10 cellular contexts compared by ENCODE assay signal in the genomic region with DNA sequence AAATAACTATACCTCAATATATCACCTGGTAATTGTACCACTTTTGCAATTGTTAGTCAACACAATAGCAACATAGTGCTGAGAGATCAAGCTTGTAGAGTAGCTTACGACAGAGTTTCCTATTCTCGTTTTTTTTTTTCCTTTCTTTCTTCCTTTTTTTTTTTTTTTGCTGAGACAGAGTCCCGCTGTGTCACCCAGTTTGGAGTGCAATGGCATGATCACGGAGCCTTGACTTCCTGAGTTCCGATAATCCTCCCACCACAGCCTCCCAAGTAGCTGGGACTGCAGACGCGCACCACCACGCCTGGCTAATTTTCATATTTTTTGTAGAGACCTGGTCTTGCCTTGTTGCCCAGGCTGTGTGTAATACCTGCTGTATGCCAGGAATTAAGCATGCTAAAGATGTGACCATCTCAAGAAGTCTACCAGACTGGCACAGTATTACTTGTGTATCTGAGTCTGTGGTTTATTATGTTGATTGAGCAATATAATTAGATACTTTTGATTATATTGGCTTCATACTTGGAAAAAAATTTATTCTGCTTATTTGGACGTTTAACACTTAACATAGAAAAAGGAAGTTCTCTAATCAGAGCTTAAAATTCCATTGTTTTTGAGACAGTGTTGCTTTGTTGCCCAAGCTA. TPM values are rescaled to one million over a fixed set of nuclear protein-coding genes. Genes with fewer than 3 reads are reported as not detected.
A peak's percentile ranks its signal among the peaks of the same experiment; 100 is the strongest.
DNase-seq lines count a peak whose midpoint lies in the region; ATAC-seq and TF ChIP-seq lines count a peak whose summit lies in the region.
"Had no signal": no experiment of that assay in that cellular context is flagged by ENCODE, and none has a peak within 500 bp of the region (broad histone marks: within the 10 kb centered on the region; RNA-seq: fewer than 3 reads in every experiment).

No MANE protein-coding gene starts in this region.

- WGBS in H9 (ENCODE audit: extremely low coverage, insufficient read length, low lambda C conversion rate), result no CpG with 5 or more reads among the region's 9 CpGs
- WGBS in tibial nerve, 2 donors, result 66 to 73% methylated on average over 9 of the region's 9 CpGs

- no peak for TF ChIP-seq EP300 in tibial nerve (IDR thresholded peaks at IDR 0.05)

- peak overlapping the region; percentile 40 to 74 (median 62); a peak in 3 of 7 replicates for H3K27ac Mint-ChIP-seq in H9

- no peak overlapping the region for H4K5ac ChIP-seq in H9 (ENCODE audit: insufficient read length, low read depth, low read length)

- intact Hi-C loops in lower lobe of right lung (cut with DNase I), result no loop called here

- H3K4me3 ChIP-seq in BLaER1 (peak overlapping the region; percentile 88), lower lobe of right lung (no peak overlapping the region), tibial nerve (no peak overlapping the region)
- H3K4me3 ChIP-seq: uterus had no signal

- ATAC-seq in lower lobe of right lung, result no peak

- no peak for DNase-seq in H9
- peak; percentile 61 for DNase-seq in UCSD-AML1 (lab: John Stamatoyannopoulos, UW; ENCODE audit: unreplicated experiment)
- DNase-seq in lower lobe of right lung, result no peak
- no peak for DNase-seq in NCI-H226
- DNase-seq in inferior parietal cortex (ENCODE audit: extremely low spot score), result no peak
- DNase-seq in tibial nerve (ENCODE audit: low spot score in 2 of 2), result no peak
- DNase-seq in NCI-H526 treated with DMSO at 0.1 percent for 48 hours (lab: John Stamatoyannopoulos, UW), result no peak
- DNase-seq: DMS 273 treated with DMSO at 0.1 percent for 48 hours, uterus had no signal

- no peak overlapping the region for H2AFZ ChIP-seq in H9 (ENCODE audit: low read length)

- no peak overlapping the region for H3T11ph ChIP-seq in H9 (ENCODE audit: low read length)

- H3K79me1 ChIP-seq in H9 (ENCODE audit: insufficient read depth, low read depth, low read length, poor library complexity, severe bottlenecking), result peaks cover 2% of the 10 kb centered on the region

- H3K9ac ChIP-seq in BLaER1 (0 out of 2 replicates have a peak overlapping the region, but pooled peaks have one; percentile 48), H9 (ENCODE audit: extremely low read depth, insufficient read length, low read length) (no peak overlapping the region)

- H3K36me3 ChIP-seq in BLaER1, result peaks cover 35% of the 10 kb centered on the region
- no peaks in the 10 kb centered on the region for H3K36me3 ChIP-seq in lower lobe of right lung
- H3K36me3 ChIP-seq in tibial nerve, result no peaks in the 10 kb centered on the region
- H3K36me3 ChIP-seq: uterus had no signal

- H3K27me3 Mint-ChIP-seq in H9 (ENCODE audit: low read depth), result no peaks in the 10 kb centered on the region

- no peak for TF ChIP-seq POLR2A in tibial nerve (IDR thresholded peaks at IDR 0.05)

- peak overlapping the region; percentile 100; the same call in 1 of the 2 replicates for H3K27ac ChIP-seq in BLaER1
- no peak overlapping the region for H3K27ac ChIP-seq in H9 (ENCODE audit: insufficient read length, low read depth, low read length)
- peak overlapping the region; percentile 39 for H3K27ac ChIP-seq in lower lobe of right lung
- H3K27ac ChIP-seq in tibial nerve, result peak overlapping the region in 1 of 4 donors; percentile 41
- H3K27ac ChIP-seq: uterus had no signal

- H3K4me2 ChIP-seq in BLaER1 (peak overlapping the region; percentile 89), H9 (ENCODE audit: insufficient read depth, insufficient read length, low read length) (no peak overlapping the region)

- H2BK12ac ChIP-seq in H9 (ENCODE audit: insufficient read length, low read depth, low read length), result no peak overlapping the region

- H4K8ac ChIP-seq in H9 (replicated peaks; ENCODE audit: insufficient read length, low read depth, low read length), result no peak overlapping the region

- H2BK120ac ChIP-seq in H9 (ENCODE audit: low read depth, low read length, poor library complexity, severe bottlenecking), result no peak overlapping the region

- no peak overlapping the region for H3K14ac ChIP-seq in H9 (ENCODE audit: insufficient read depth, low read length)

- TF ChIP-seq CTCF in H9 (conservative IDR thresholded peaks at IDR 0.05), result no peak
- no peak for TF ChIP-seq CTCF in lower lobe of right lung (IDR thresholded peaks at IDR 0.05)
- no peak for TF ChIP-seq CTCF in tibial nerve (IDR thresholded peaks at IDR 0.05)

- no peak overlapping the region for H2BK15ac ChIP-seq in H9 (ENCODE audit: low read depth, low read length)

- no peaks in the 10 kb centered on the region for H3K9me3 Mint-ChIP-seq in H9

- H3K4me3 Mint-ChIP-seq in H9, result peak overlapping the region in 1 of 2 experiments; percentile 47; a peak in 1 of 5 replicates

- H3K23me2 ChIP-seq in H9 (ENCODE audit: insufficient read length, low read depth, low read length, poor library complexity, severe bottlenecking), result peaks cover 6% of the 10 kb centered on the region

- peaks cover 32% of the 10 kb centered on the region; the same call in 1 of the 2 replicates for H3K79me2 ChIP-seq in H9 (ENCODE audit: insufficient read depth, low read length)

- H3K36me3 Mint-ChIP-seq in H9 (ENCODE audit: insufficient read depth in 1 of 3, low read depth in 3 of 3), result peaks cover 8 to 22% (median 17%) of the 10 kb centered on the region in 3 experiments

- H3K9me3 ChIP-seq in BLaER1, result no peaks in the 10 kb centered on the region
- H3K9me3 ChIP-seq in H9 (ENCODE audit: control insufficient read depth, low read depth, low read length), result no peaks in the 10 kb centered on the region
- no peaks in the 10 kb centered on the region for H3K9me3 ChIP-seq in lower lobe of right lung
- no peaks in the 10 kb centered on the region for H3K9me3 ChIP-seq in tibial nerve
- H3K9me3 ChIP-seq: uterus had no signal

- no peak overlapping the region for H2BK20ac ChIP-seq in H9 (ENCODE audit: low read depth, low read length, poor library complexity, severe bottlenecking)

- H3K4me1 Mint-ChIP-seq in H9, result peaks cover 39 to 60% of the 10 kb centered on the region in 2 experiments

- H4K91ac ChIP-seq in H9 (ENCODE audit: insufficient read length, low read depth, low read length), result no peak overlapping the region

- H3K27me3 ChIP-seq in BLaER1 (no peaks in the 10 kb centered on the region), H9 (ENCODE audit: insufficient read depth, low read length) (no peaks in the 10 kb centered on the region), lower lobe of right lung (ENCODE audit: low read depth) (no peaks in the 10 kb centered on the region), tibial nerve (no peaks in the 10 kb centered on the region)
- H3K27me3 ChIP-seq: uterus had no signal

- no peak overlapping the region for H3K4ac ChIP-seq in H9 (ENCODE audit: low read depth, low read length)

- peaks cover 56% of the 10 kb centered on the region for H3K4me1 ChIP-seq in BLaER1
- peaks cover 5% of the 10 kb centered on the region; the same call in 1 of the 2 replicates for H3K4me1 ChIP-seq in H9 (ENCODE audit: insufficient read depth, low read length)
- peaks cover 56% of the 10 kb centered on the region for H3K4me1 ChIP-seq in lower lobe of right lung
- peaks cover 0 to 79% (median 40%) of the 10 kb centered on the region in 4 donors for H3K4me1 ChIP-seq in tibial nerve
- H3K4me1 ChIP-seq: uterus had no signal

- H3K23ac ChIP-seq in H9 (ENCODE audit: insufficient read length, low read depth, low read length), result no peak overlapping the region

- H4K20me1 ChIP-seq in BLaER1 (peaks cover 77% of the 10 kb centered on the region), H9 (ENCODE audit: control insufficient read depth, insufficient read depth, insufficient read length) (no peaks in the 10 kb centered on the region)

- H3K56ac ChIP-seq in H9 (ENCODE audit: insufficient read length, low read depth, low read length), result no peak overlapping the region

- no peak overlapping the region for H3K18ac ChIP-seq in H9 (ENCODE audit: insufficient read length, low read depth, low read length)

- H2BK5ac ChIP-seq in H9 (ENCODE audit: insufficient read length, low read length), result no peak overlapping the region

- H2AK5ac ChIP-seq in H9 (ENCODE audit: insufficient read length, low read length), result no peak overlapping the region

RNA-seq across cellular contexts. Expression of a gene that starts 3.0 kb away (rescaled TPM):
- total RNA-seq in H9 (2021) (73.8 and 79.1 TPM in 2 replicates), lower lobe of right lung (107 TPM), tibial nerve (100 to 1,000 TPM in 2 of 4 donors, 10 to 100 TPM in 2; 80.4 to 160 (median 101) TPM)

RNA-seq across cellular contexts. Expression of a gene that starts 59.5 kb away (rescaled TPM):
- 73.9 and 74.1 TPM in 2 replicates for total RNA-seq in H9 (2021)
- total RNA-seq in lower lobe of right lung, result 91.9 TPM
- total RNA-seq in tibial nerve, result 100 to 1,000 TPM in 2 of 4 donors, 10 to 100 TPM in 2; 84.7 to 103 (median 100) TPM

RNA-seq across cellular contexts. Expression of a gene that starts 59.8 kb away (rescaled TPM):
- total RNA-seq in H9 (2021) (78.5 and 84.8 TPM in 2 replicates), lower lobe of right lung (150 TPM), tibial nerve (100 to 1,000 TPM; 377 to 593 (median 447) TPM)
